In the genomic region with DNA sequence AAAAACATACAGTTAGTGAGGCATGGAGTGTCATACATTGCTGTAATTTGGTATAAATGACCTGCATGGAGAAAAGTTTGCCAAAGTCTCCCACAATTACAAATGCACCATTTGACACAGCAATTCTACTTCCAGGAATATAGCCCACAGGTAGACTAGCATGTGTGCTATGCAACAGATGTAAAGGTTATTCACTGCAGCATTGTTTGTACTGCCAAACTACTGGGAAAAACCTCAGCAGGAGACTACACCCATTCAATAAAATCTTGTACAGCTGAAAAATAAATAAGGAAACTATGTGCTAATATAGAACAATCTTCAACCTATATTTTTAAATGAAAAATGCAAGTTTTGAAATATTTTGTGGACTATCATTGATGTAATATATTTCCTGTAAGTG, we compare ENCODE assay signal across 11 cellular contexts. TPM values are rescaled to one million over a fixed set of nuclear protein-coding genes. Genes with fewer than 3 reads are reported as not detected.
"Had no signal": no experiment of that assay in that cellular context is flagged by ENCODE, and none has a peak within 500 bp of the region (broad histone marks: within the 10 kb centered on the region; RNA-seq: fewer than 3 reads in every experiment).

No MANE protein-coding gene starts in this region.

RNA-seq across cellular contexts. Expression of a gene that starts 17.8 kb away (rescaled TPM):
- total RNA-seq: activated B cell treated with CpG ODN at 0.5 μM for 24 hours; activated CD4-positive, alpha-beta memory T cell treated with anti-CD3 and anti-CD28 coated beads for 36 hours; activated CD4-positive, alpha-beta T cell treated with anti-CD3 and anti-CD28 coated beads for 36 hours; activated CD4-positive, alpha-beta T cell treated with anti-CD3 and anti-CD28 coated beads, Interleukin-2, amount 10 ng/mL, durations not matched to agents 24 days and 14 days; activated CD8-positive, alpha-beta memory T cell treated with anti-CD3 and anti-CD28 coated beads for 36 hours; activated CD8-positive, alpha-beta memory T cell treated with anti-CD3 and anti-CD28 coated beads, Interleukin-2, amount 10 ng/mL, durations not matched to agents 7 days and 5 days; activated CD8-positive, alpha-beta T cell treated with anti-CD3 and anti-CD28 coated beads for 36 hours; activated CD8-positive, alpha-beta T cell treated with anti-CD3 and anti-CD28 coated beads, Interleukin-2, amount 10 ng/mL, durations not matched to agents 7 days and 5 days; T-cell; T-helper 1 cell treated with Interleukin-12 subunit alpha and Interleukin-12 subunit beta and Interleukin-4 antibody, amounts not matched to agents 30 ng/mL and 1 ng/mL, for 36 hours; T-helper 17 cell had no signal
